16 cellular contexts compared by ENCODE assay signal in genomic region chr20:7031222-7031621, GRCh38.
DNase-seq lines count a peak whose midpoint lies in the region; ATAC-seq and TF ChIP-seq lines count a peak whose summit lies in the region.
"Had no signal": no experiment of that assay in that cellular context is flagged by ENCODE, and none has a peak within 500 bp of the region (broad histone marks: within the 10 kb centered on the region; RNA-seq: fewer than 3 reads in every experiment).

No MANE protein-coding gene starts in this region.

- H3K4me3 ChIP-seq in cardiac muscle cell = no peak overlapping the region
- no peak overlapping the region for H3K4me3 ChIP-seq in OCI-LY7 (ENCODE audit: low read depth, low read length, poor library complexity, severe bottlenecking)
- H3K4me3 ChIP-seq in fibroblast of lung (replicated peaks in 1 of 4; ENCODE audit: control extremely low read depth in 1 of 4, insufficient read depth in 1 of 4, low read depth in 3 of 4, low read length in 4 of 4) = no peak overlapping the region
- H3K4me3 ChIP-seq: coronary artery, vagina had no signal

- ATAC-seq in HG03175 (IDR thresholded peaks at IDR 0.05; ENCODE audit: unreplicated experiment) (no peak), GM21576 (IDR thresholded peaks at IDR 0.05; ENCODE audit: unreplicated experiment) (no peak)
- ATAC-seq: activated CD8-positive, alpha-beta T cell treated with anti-CD3 and anti-CD28 coated beads, Interleukin-2, amount 10 ng/mL, durations not matched to agents 7 days and 5 days had no signal

- H3K4me1 ChIP-seq in cardiac muscle cell (ENCODE audit: low read depth) (peaks cover 9% of the 10 kb centered on the region), OCI-LY7 (ENCODE audit: insufficient read depth, low read length, poor library complexity, severe bottlenecking) (no peaks in the 10 kb centered on the region), fibroblast of lung (ENCODE audit: control insufficient read depth, extremely low read depth, insufficient read depth, low read length) (no peaks in the 10 kb centered on the region)
- H3K4me1 ChIP-seq: vagina had no signal

- H3K27me3 ChIP-seq in cardiac muscle cell = no peaks in the 10 kb centered on the region
- no peaks in the 10 kb centered on the region for H3K27me3 ChIP-seq in fibroblast of lung (ENCODE audit: control insufficient read depth, insufficient read depth, low read length)
- H3K27me3 ChIP-seq: vagina had no signal

- no peaks in the 10 kb centered on the region for H3K9me3 ChIP-seq in cardiac muscle cell (ENCODE audit: low read depth)
- no peaks in the 10 kb centered on the region for H3K9me3 ChIP-seq in OCI-LY7 (ENCODE audit: low read length)
- no peaks in the 10 kb centered on the region for H3K9me3 ChIP-seq in fibroblast of lung (ENCODE audit: control insufficient read depth, insufficient read depth, low read depth, low read length)
- H3K9me3 ChIP-seq: vagina had no signal

- BruUV-seq in OCI-LY7 (replicated peaks; lab: Mats Ljungman, UMichigan) = no TSS peak

- POLR2A ChIA-PET in OCI-LY7 (lab: Charles Lee) = no interaction called here

- H3K36me3 ChIP-seq in cardiac muscle cell = no peaks in the 10 kb centered on the region
- H3K36me3 ChIP-seq in OCI-LY7 (ENCODE audit: insufficient read depth, low read length) = no peaks in the 10 kb centered on the region
- no peaks in the 10 kb centered on the region for H3K36me3 ChIP-seq in fibroblast of lung (ENCODE audit: control insufficient read depth, insufficient read depth, low read length)
- H3K36me3 ChIP-seq: vagina had no signal

- CTCF ChIA-PET in OCI-LY7 (lab: Charles Lee; ENCODE audit: unreplicated experiment) = no interaction called here

- H3K9ac ChIP-seq in fibroblast of lung (ENCODE audit: insufficient read depth, low read length) = no peak overlapping the region

- TF ChIP-seq CTCF in cardiac muscle cell (IDR thresholded peaks at IDR 0.05; ENCODE audit: low read depth, low read length) (peak; percentile 32), OCI-LY7 (conservative IDR thresholded peaks at IDR 0.05; ENCODE audit: low read length) (peak; percentile 49; the same call in 1 of the 2 replicates), fibroblast of lung (conservative IDR thresholded peaks at IDR 0.05 in 1 of 2, IDR thresholded peaks at IDR 0.05 in 1 of 2; ENCODE audit: low read depth in 1 of 2, low read length in 2 of 2) (peak; percentile 20 to 36), type B pancreatic cell (conservative IDR thresholded peaks at IDR 0.05) (peak; percentile 50)

- no peaks in the 10 kb centered on the region for H3K4me1 Mint-ChIP-seq in type B pancreatic cell (ENCODE audit: unreplicated experiment)

- no peaks in the 10 kb centered on the region for H3K36me3 Mint-ChIP-seq in type B pancreatic cell

- no peak overlapping the region for H2AFZ ChIP-seq in OCI-LY7 (ENCODE audit: low read length)
- no peak overlapping the region for H2AFZ ChIP-seq in fibroblast of lung (ENCODE audit: low read length)

- no peak overlapping the region for H3K4me2 ChIP-seq in OCI-LY7 (ENCODE audit: low read length)
- no peak overlapping the region for H3K4me2 ChIP-seq in fibroblast of lung (ENCODE audit: extremely low read depth, insufficient read depth, low read length)

- peaks cover 8% of the 10 kb centered on the region for H3K27me3 Mint-ChIP-seq in type B pancreatic cell

- H4K20me1 ChIP-seq in OCI-LY7 (ENCODE audit: insufficient read depth, low read length) (no peaks in the 10 kb centered on the region), fibroblast of lung (ENCODE audit: control insufficient read depth, extremely low read depth, insufficient read depth, low read length) (no peaks in the 10 kb centered on the region)

- H3K79me2 ChIP-seq in OCI-LY7 (ENCODE audit: insufficient read depth, low read depth, low read length) = no peaks in the 10 kb centered on the region
- no peaks in the 10 kb centered on the region for H3K79me2 ChIP-seq in fibroblast of lung (ENCODE audit: control insufficient read depth, insufficient read depth, low read length)

- H3K9me3 Mint-ChIP-seq in type B pancreatic cell = peaks cover 8% of the 10 kb centered on the region

- H3K4me3 Mint-ChIP-seq in type B pancreatic cell = no peak overlapping the region
- H3K4me3 Mint-ChIP-seq: activated CD8-positive, alpha-beta T cell treated with anti-CD3 and anti-CD28 coated beads, Interleukin-2, amount 10 ng/mL, durations not matched to agents 7 days and 5 days; T-helper 1 cell treated with Interleukin-12 subunit alpha and Interleukin-12 subunit beta and Interleukin-4 antibody, amounts not matched to agents 30 μg/mL and 1 μg/mL, for 36 hours had no signal

- peak in 1 of 2 donors; percentile 2 for DNase-seq in cardiac muscle cell (ENCODE audit: low read depth in 1 of 2, low spot score in 1 of 2)
- DNase-seq in cardiac septum (ENCODE audit: low spot score) = no peak
- no peak for DNase-seq in OCI-LY7 (ENCODE audit: low spot score)
- DNase-seq in fibroblast of lung (ENCODE audit: low read depth in 2 of 2) = no peak
- no peak for DNase-seq in type B pancreatic cell (ENCODE audit: extremely low spot score, unreplicated experiment)
- DNase-seq in SHP77 (lab: John Stamatoyannopoulos, UW) = no peak
- DNase-seq: activated CD8-positive, alpha-beta T cell treated with anti-CD3 and anti-CD28 coated beads, Interleukin-2, amount 10 ng/mL, durations not matched to agents 7 days and 5 days; activated naive CD4-positive, alpha-beta T cell; NCI-H1105; NCI-H82; stimulated activated CD4-positive, alpha-beta T cell treated with anti-CD3 and anti-CD28 coated beads, Interleukin-12 subunit alpha, Interleukin-12 subunit beta, amount 100 ng/mL, for 4 hours had no signal

- no peak overlapping the region for H3K27ac Mint-ChIP-seq in type B pancreatic cell
- H3K27ac Mint-ChIP-seq: activated CD8-positive, alpha-beta T cell treated with anti-CD3 and anti-CD28 coated beads, Interleukin-2, amount 10 ng/mL, durations not matched to agents 7 days and 5 days; T-helper 1 cell treated with Interleukin-12 subunit alpha and Interleukin-12 subunit beta and Interleukin-4 antibody, amounts not matched to agents 30 μg/mL and 1 μg/mL, for 36 hours had no signal

- intact Hi-C loops in cardiac septum (cut with DNase I) = no loop called here
- intact Hi-C loops in OCI-LY7 (cut with micrococcal nuclease; ENCODE audit: unreplicated experiment) = no loop called here

- H3K27ac ChIP-seq in cardiac muscle cell (no peak overlapping the region), OCI-LY7 (ENCODE audit: low read depth, low read length, poor library complexity, severe bottlenecking) (no peak overlapping the region), fibroblast of lung (ENCODE audit: insufficient read depth, low read length) (no peak overlapping the region)
- H3K27ac ChIP-seq: coronary artery, vagina had no signal

- no peaks in the 10 kb centered on the region for H3K9me2 ChIP-seq in OCI-LY7 (ENCODE audit: insufficient read depth, low read length)
